ENCODE assay signal across 11 cellular contexts in the genomic region with DNA sequence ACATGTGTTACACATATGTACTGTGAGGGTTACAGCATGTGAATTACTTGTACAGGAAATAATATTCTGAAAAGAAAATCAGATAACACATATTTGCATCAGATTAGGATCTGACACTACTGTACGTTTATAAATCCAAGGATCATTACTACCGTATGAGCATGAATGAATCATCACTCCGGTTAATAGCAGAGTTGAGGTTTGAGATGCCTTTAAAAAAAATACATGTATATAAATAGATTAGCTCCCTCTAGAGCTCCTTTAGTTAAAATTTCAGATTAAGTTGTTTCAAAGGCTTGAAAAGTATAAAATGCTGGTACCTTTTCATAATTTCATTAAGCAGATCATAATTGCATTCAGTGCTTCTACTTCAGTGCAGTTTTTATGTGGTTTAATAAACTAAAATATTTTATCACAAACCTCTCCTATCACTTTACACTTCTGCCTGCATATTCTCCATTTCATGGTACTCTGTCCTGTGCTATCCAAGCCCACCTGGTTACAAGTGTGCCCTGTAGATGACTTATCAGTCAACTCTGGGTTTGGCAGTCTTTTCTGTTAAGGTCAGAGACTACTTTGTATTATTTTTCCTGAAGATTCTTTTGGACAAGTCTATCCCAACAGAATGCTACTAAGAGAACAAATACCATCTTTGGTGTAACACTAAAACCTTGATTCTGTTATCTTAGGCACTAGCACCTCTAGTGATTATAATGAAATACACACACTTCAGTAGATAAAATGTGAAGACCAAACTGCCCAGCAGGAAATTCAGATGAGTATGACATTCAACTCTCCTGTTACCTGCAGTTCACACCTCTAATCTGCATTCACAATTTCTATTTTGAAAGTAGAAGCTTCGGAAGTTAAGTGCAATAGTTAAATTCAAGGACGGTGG. TPM values are rescaled to one million over a fixed set of nuclear protein-coding genes. Genes with fewer than 3 reads are reported as not detected.
DNase-seq lines count a peak whose midpoint lies in the region; ATAC-seq, FAIRE-seq and TF ChIP-seq lines count a peak whose summit lies in the region.
"Had no signal": no experiment of that assay in that cellular context is flagged by ENCODE, and none has a peak within 500 bp of the region (broad histone marks: within the 10 kb centered on the region; RNA-seq: fewer than 3 reads in every experiment).

No MANE protein-coding gene starts in this region.

- H3K27ac Mint-ChIP-seq in endothelial cell (ENCODE audit: unreplicated experiment): no peak overlapping the region

- H3K9me3 Mint-ChIP-seq in endothelial cell (ENCODE audit: unreplicated experiment): peaks cover 4% of the 10 kb centered on the region

- CTCF ChIA-PET in PC-3 (lab: Charles Lee): interaction anchor here (0.5 to 1.5 kb wide), 10 partner anchors 10 to 1085 kb away, joined by 3 to 14 read pairs (median 4); a partner anchor contains a TSS

- H3K4me3 Mint-ChIP-seq in endothelial cell (ENCODE audit: unreplicated experiment): no peak overlapping the region

- no peak overlapping the region for H3K4me3 ChIP-seq in PC-3 (ENCODE audit: low read length)
- no peak overlapping the region for H3K4me3 ChIP-seq in esophagus (ENCODE audit: low read depth in 1 of 2, low read length in 2 of 2)
- no peak overlapping the region for H3K4me3 ChIP-seq in small intestine (ENCODE audit: low read depth in 1 of 2, low read length in 2 of 2)
- H3K4me3 ChIP-seq: BLaER1 had no signal

- H3F3A ChIP-seq in PC-3 (ENCODE audit: low read length, unreplicated experiment): no peaks in the 10 kb centered on the region

- intact Hi-C loops in PC-3 (cut with micrococcal nuclease) (loop anchor here (1.0 to 10.0 kb wide), 5 partner anchors 105 to 712 kb away; a partner anchor contains a TSS), head of caudate nucleus (cut with DNase I) (no loop called here)

- peak; percentile 62 for TF ChIP-seq CTCF in PC-3 (conservative IDR thresholded peaks at IDR 0.05; ENCODE audit: low read depth, low read length)
- TF ChIP-seq CTCF in endothelial cell (IDR thresholded peaks at IDR 0.05; ENCODE audit: unreplicated experiment): no peak

- H2AFZ ChIP-seq in PC-3 (ENCODE audit: low read length): no peak overlapping the region

- H4K20me1 ChIP-seq in PC-3 (ENCODE audit: low read length): no peaks in the 10 kb centered on the region
- H4K20me1 ChIP-seq: BLaER1 had no signal

- 54 to 55% methylated on average over 5 of the region's 5 CpGs for WGBS in esophagus, 2 donors
- WGBS in small intestine, 3 donors: 44 to 61% (median 61%) methylated on average over 5 of the region's 5 CpGs

- H3K27me3 Mint-ChIP-seq in endothelial cell (ENCODE audit: unreplicated experiment): no peaks in the 10 kb centered on the region

- no peaks in the 10 kb centered on the region for H3K36me3 ChIP-seq in PC-3 (ENCODE audit: low read depth, low read length)
- H3K36me3 ChIP-seq in esophagus (ENCODE audit: control insufficient read depth in 2 of 2, insufficient read depth in 2 of 2, low read length in 1 of 2): no peaks in the 10 kb centered on the region
- no peaks in the 10 kb centered on the region for H3K36me3 ChIP-seq in small intestine (ENCODE audit: control insufficient read depth in 2 of 2, insufficient read depth in 2 of 2, low read length in 2 of 2)

- no peaks in the 10 kb centered on the region for H3K79me2 ChIP-seq in PC-3 (ENCODE audit: low read length)

- H3K4me1 ChIP-seq in PC-3 (ENCODE audit: insufficient read depth, low read length): peaks cover 26% of the 10 kb centered on the region
- H3K4me1 ChIP-seq in esophagus (ENCODE audit: control insufficient read depth in 2 of 2, insufficient read depth in 2 of 2, low read length in 1 of 2): peaks cover 0 to 1% of the 10 kb centered on the region in 2 donors
- H3K4me1 ChIP-seq in small intestine (ENCODE audit: control insufficient read depth in 2 of 2, insufficient read depth in 1 of 2, low read depth in 1 of 2, low read length in 1 of 2): no peaks in the 10 kb centered on the region

- H3K9ac ChIP-seq in PC-3 (ENCODE audit: low read length): no peak overlapping the region
- H3K9ac ChIP-seq: BLaER1 had no signal

- peak; percentile 1 for DNase-seq in NCI-H1694 treated with DMSO at 0.1 percent for 48 hours (lab: John Stamatoyannopoulos, UW)
- no peak for DNase-seq in NCI-H1694 (lab: John Stamatoyannopoulos, UW)
- DNase-seq in PC-3: peak; percentile 90
- DNase-seq in small intestine: peak; percentile 12
- no peak for DNase-seq in activated T-cell treated with anti-CD3 and anti-CD28 coated beads for 4 hours
- no peak for DNase-seq in head of caudate nucleus
- DNase-seq in endothelial cell (ENCODE audit: low spot score): no peak
- DNase-seq: caudate nucleus, NCI-H187 treated with DMSO at 0.1 percent for 48 hours had no signal

- BruUV-seq in PC-3 (replicated peaks; lab: Mats Ljungman, UMichigan): no TSS peak

- H3K27ac ChIP-seq in PC-3 (ENCODE audit: low read length) (peak overlapping the region; percentile 27), esophagus (ENCODE audit: low read depth in 2 of 2, low read length in 1 of 2) (peak overlapping the region; percentile 27 to 41), small intestine (ENCODE audit: low read depth in 1 of 2, low read length in 1 of 2) (no peak overlapping the region)
- H3K27ac ChIP-seq: BLaER1 had no signal

- H3K4me1 Mint-ChIP-seq in endothelial cell (ENCODE audit: unreplicated experiment): peaks cover 30% of the 10 kb centered on the region

- peak; percentile 92 for ATAC-seq in PC-3

- H3K27me3 ChIP-seq in PC-3 (ENCODE audit: low read length): no peaks in the 10 kb centered on the region
- H3K27me3 ChIP-seq in esophagus (ENCODE audit: control insufficient read depth in 1 of 2, insufficient read depth in 2 of 2, low read length in 2 of 2): no peaks in the 10 kb centered on the region
- no peaks in the 10 kb centered on the region for H3K27me3 ChIP-seq in small intestine (ENCODE audit: control insufficient read depth in 2 of 2, insufficient read depth in 2 of 2, low read length in 2 of 2)
- H3K27me3 ChIP-seq: BLaER1 had no signal

- H3K9me2 ChIP-seq in PC-3 (replicated peaks; ENCODE audit: low read length): no peaks in the 10 kb centered on the region

- H3K4me2 ChIP-seq in PC-3 (ENCODE audit: low read length): peak overlapping the region; percentile 45
- H3K4me2 ChIP-seq: BLaER1 had no signal

- peaks cover 6% of the 10 kb centered on the region for H3K36me3 Mint-ChIP-seq in endothelial cell (ENCODE audit: low read depth, unreplicated experiment)

- H3K9me3 ChIP-seq in PC-3 (ENCODE audit: low read length): no peaks in the 10 kb centered on the region
- H3K9me3 ChIP-seq in esophagus (ENCODE audit: control insufficient read depth in 2 of 2, insufficient read depth in 1 of 2, low read depth in 1 of 2, low read length in 1 of 2): no peaks in the 10 kb centered on the region
- no peaks in the 10 kb centered on the region for H3K9me3 ChIP-seq in small intestine (ENCODE audit: control insufficient read depth, low read depth)
- H3K9me3 ChIP-seq: BLaER1 had no signal

- FAIRE-seq in small intestine (lab: Jason Lieb, UNC): no peak

- POLR2A ChIA-PET in PC-3 (lab: Charles Lee; ENCODE audit: unreplicated experiment): interaction anchor here (0.6 kb wide), 2 partner anchors 203 to 206 kb away, joined by 3 to 4 read pairs; a partner anchor contains a TSS

RNA-seq across cellular contexts. Expression of a gene that starts 48.0 kb away (rescaled TPM):
- 0.46 and 0.66 TPM in 2 replicates for total RNA-seq in PC-3 (2014; rRNA removed)
- polyA plus RNA-seq in esophagus: under 1 TPM; 0.01 to 0.31 TPM
- polyA plus RNA-seq in small intestine: under 1 TPM in 2 of 3 donors, not detected in 1; under 0.01 to 0.04 TPM
- total RNA-seq in endothelial cell (ENCODE audit: unreplicated experiment): 0.64 TPM

Comparison
In these comparisons a context has a peak if more than half of its experiments do, and no peak if none do; other contexts are left out.
1. DNase-seq: peak in NCI-H1694 treated with DMSO at 0.1 percent for 48 hours (single experiment), PC-3 (single experiment) and small intestine (single experiment); none in NCI-H1694 (single experiment), activated T-cell treated with anti-CD3 and anti-CD28 coated beads for 4 hours (single experiment), head of caudate nucleus (0 of 42) and endothelial cell (single experiment).
2. H3K27ac ChIP-seq: peak in PC-3 (single experiment) and esophagus (2 of 2); none in small intestine (0 of 2).